In genomic region chr2:101980368-101980767, GRCh38 we compare ENCODE assay signal across 1 cellular context.
TF ChIP-seq lines count a peak whose summit lies in the region.

No MANE protein-coding gene starts in this region.

TF ChIP-seq in GM23338, 12 proteins besides CTCF, POLR2A, EP300 and RAD21 (continued from another document):
- TF ChIP-seq, protein P1, sequence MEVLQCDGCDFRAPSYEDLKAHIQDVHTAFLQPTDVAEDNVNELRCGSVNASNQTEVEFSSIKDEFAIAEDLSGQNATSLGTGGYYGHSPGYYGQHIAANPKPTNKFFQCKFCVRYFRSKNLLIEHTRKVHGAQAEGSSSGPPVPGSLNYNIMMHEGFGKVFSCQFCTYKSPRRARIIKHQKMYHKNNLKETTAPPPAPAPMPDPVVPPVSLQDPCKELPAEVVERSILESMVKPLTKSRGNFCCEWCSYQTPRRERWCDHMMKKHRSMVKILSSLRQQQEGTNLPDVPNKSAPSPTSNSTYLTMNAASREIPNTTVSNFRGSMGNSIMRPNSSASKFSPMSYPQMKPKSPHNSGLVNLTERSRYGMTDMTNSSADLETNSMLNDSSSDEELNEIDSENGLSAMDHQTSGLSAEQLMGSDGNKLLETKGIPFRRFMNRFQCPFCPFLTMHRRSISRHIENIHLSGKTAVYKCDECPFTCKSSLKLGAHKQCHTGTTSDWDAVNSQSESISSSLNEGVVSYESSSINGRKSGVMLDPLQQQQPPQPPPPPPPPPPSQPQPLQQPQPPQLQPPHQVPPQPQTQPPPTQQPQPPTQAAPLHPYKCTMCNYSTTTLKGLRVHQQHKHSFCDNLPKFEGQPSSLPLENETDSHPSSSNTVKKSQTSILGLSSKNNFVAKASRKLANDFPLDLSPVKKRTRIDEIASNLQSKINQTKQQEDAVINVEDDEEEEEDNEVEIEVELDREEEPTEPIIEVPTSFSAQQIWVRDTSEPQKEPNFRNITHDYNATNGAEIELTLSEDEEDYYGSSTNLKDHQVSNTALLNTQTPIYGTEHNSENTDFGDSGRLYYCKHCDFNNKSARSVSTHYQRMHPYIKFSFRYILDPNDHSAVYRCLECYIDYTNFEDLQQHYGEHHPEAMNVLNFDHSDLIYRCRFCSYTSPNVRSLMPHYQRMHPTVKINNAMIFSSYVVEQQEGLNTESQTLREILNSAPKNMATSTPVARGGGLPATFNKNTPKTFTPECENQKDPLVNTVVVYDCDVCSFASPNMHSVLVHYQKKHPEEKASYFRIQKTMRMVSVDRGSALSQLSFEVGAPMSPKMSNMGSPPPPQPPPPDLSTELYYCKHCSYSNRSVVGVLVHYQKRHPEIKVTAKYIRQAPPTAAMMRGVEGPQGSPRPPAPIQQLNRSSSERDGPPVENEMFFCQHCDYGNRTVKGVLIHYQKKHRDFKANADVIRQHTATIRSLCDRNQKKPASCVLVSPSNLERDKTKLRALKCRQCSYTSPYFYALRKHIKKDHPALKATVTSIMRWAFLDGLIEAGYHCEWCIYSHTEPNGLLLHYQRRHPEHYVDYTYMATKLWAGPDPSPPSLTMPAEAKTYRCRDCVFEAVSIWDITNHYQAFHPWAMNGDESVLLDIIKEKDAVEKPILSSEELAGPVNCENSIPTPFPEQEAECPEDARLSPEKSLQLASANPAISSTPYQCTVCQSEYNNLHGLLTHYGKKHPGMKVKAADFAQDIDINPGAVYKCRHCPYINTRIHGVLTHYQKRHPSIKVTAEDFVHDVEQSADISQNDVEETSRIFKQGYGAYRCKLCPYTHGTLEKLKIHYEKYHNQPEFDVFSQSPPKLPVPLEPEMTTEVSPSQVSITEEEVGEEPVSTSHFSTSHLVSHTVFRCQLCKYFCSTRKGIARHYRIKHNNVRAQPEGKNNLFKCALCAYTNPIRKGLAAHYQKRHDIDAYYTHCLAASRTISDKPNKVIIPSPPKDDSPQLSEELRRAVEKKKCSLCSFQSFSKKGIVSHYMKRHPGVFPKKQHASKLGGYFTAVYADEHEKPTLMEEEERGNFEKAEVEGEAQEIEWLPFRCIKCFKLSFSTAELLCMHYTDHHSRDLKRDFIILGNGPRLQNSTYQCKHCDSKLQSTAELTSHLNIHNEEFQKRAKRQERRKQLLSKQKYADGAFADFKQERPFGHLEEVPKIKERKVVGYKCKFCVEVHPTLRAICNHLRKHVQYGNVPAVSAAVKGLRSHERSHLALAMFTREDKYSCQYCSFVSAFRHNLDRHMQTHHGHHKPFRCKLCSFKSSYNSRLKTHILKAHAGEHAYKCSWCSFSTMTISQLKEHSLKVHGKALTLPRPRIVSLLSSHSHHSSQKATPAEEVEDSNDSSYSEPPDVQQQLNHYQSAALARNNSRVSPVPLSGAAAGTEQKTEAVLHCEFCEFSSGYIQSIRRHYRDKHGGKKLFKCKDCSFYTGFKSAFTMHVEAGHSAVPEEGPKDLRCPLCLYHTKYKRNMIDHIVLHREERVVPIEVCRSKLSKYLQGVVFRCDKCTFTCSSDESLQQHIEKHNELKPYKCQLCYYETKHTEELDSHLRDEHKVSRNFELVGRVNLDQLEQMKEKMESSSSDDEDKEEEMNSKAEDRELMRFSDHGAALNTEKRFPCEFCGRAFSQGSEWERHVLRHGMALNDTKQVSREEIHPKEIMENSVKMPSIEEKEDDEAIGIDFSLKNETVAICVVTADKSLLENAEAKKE (CRISPR knock-in tag; IDR thresholded peaks at IDR 0.05) = no peak
- TF ChIP-seq EZH2phosphoT487 (IDR thresholded peaks at IDR 0.05; ENCODE audit: unreplicated experiment) = no peak
- TF ChIP-seq, protein P2, sequence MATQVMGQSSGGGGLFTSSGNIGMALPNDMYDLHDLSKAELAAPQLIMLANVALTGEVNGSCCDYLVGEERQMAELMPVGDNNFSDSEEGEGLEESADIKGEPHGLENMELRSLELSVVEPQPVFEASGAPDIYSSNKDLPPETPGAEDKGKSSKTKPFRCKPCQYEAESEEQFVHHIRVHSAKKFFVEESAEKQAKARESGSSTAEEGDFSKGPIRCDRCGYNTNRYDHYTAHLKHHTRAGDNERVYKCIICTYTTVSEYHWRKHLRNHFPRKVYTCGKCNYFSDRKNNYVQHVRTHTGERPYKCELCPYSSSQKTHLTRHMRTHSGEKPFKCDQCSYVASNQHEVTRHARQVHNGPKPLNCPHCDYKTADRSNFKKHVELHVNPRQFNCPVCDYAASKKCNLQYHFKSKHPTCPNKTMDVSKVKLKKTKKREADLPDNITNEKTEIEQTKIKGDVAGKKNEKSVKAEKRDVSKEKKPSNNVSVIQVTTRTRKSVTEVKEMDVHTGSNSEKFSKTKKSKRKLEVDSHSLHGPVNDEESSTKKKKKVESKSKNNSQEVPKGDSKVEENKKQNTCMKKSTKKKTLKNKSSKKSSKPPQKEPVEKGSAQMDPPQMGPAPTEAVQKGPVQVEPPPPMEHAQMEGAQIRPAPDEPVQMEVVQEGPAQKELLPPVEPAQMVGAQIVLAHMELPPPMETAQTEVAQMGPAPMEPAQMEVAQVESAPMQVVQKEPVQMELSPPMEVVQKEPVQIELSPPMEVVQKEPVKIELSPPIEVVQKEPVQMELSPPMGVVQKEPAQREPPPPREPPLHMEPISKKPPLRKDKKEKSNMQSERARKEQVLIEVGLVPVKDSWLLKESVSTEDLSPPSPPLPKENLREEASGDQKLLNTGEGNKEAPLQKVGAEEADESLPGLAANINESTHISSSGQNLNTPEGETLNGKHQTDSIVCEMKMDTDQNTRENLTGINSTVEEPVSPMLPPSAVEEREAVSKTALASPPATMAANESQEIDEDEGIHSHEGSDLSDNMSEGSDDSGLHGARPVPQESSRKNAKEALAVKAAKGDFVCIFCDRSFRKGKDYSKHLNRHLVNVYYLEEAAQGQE (IDR thresholded peaks at IDR 0.05; ENCODE audit: unreplicated experiment) = no peak
- TF ChIP-seq EZH2 (IDR thresholded peaks at IDR 0.05; ENCODE audit: low read depth, unreplicated experiment) = no peak
- no peak for TF ChIP-seq ETS1 (IDR thresholded peaks at IDR 0.05)
- TF ChIP-seq NANOG (IDR thresholded peaks at IDR 0.05; ENCODE audit: borderline replicate concordance) = no peak
- no peak for TF ChIP-seq ZNF114 (CRISPR knock-in tag; IDR thresholded peaks at IDR 0.05)
- no peak for TF ChIP-seq CREB1 (CRISPR knock-in tag; IDR thresholded peaks at IDR 0.05; ENCODE audit: low read depth)
